In genomic region chr16:88410297-88410968, GRCh38 we compare ENCODE assay signal across 2 cellular contexts. TPM values are rescaled to one million over a fixed set of nuclear protein-coding genes. Genes with fewer than 3 reads are reported as not detected.
"Had no signal": no experiment of that assay in that cellular context is flagged by ENCODE, and none has a peak within 500 bp of the region (broad histone marks: within the 10 kb centered on the region; RNA-seq: fewer than 3 reads in every experiment).

No MANE protein-coding gene starts in this region.

RNA-seq across cellular contexts. Expression of gene ZNF469, which starts 27.7 kb away (rescaled TPM):
- total RNA-seq: MCF 10A, SK-MEL-5 had no signal
